15 cellular contexts compared by ENCODE assay signal in genomic region chr4:111398906-111399330, GRCh38.
DNase-seq lines count a peak whose midpoint lies in the region; ATAC-seq, FAIRE-seq and TF ChIP-seq lines count a peak whose summit lies in the region.
"Had no signal": no experiment of that assay in that cellular context is flagged by ENCODE, and none has a peak within 500 bp of the region (broad histone marks: within the 10 kb centered on the region; RNA-seq: fewer than 3 reads in every experiment).

No MANE protein-coding gene starts in this region.

- no peak for FAIRE-seq in GM12891 (lab: Jason Lieb, UNC)
- FAIRE-seq: pancreas had no signal

- no peak overlapping the region for H3K4me3 Mint-ChIP-seq in stimulated activated naive B cell treated with anti-CD40 and anti-IgM and Interleukin-4, amounts not matched to agents 10 μg/mL and 1 μg/mL and 100 μg/mL, for 72 hours
- H3K4me3 Mint-ChIP-seq: activated naive CD8-positive, alpha-beta T cell treated with anti-CD3 and anti-CD28 coated beads for 36 hours; dendritic cell treated with granulocyte-macrophage colony-stimulating factor and Interleukin-4, amounts not matched to agents 40 ng/mL and 50 ng/mL, for 4 days had no signal

- no peak for ATAC-seq in stimulated activated naive B cell treated with anti-CD40 and anti-IgM and Interleukin-4, amounts not matched to agents 10 μg/mL and 1 μg/mL and 100 μg/mL, for 72 hours (replicated peaks)
- ATAC-seq in GM18519 (IDR thresholded peaks at IDR 0.05; ENCODE audit: low FRiP score, unreplicated experiment): no peak

- peak; percentile 63 for DNase-seq in DMS 273 (lab: John Stamatoyannopoulos, UW; ENCODE audit: unreplicated experiment)
- DNase-seq in NCI-H69 (lab: John Stamatoyannopoulos, UW): peak; percentile 73
- peak; percentile 54 for DNase-seq in fibroblast of peridontal ligament (ENCODE audit: extremely low read depth)
- DNase-seq in myocyte (ENCODE audit: low read depth): peak; percentile 48
- no peak for DNase-seq in stimulated activated naive B cell treated with anti-CD40 and anti-IgM and Interleukin-4, amounts not matched to agents 10 μg/mL and 1 μg/mL and 100 μg/mL, for 72 hours
- no peak for DNase-seq in T-helper 1 cell
- no peak for DNase-seq in GM12891 (ENCODE audit: insufficient read length, low spot score)
- DNase-seq: activated naive CD8-positive, alpha-beta T cell treated with anti-CD3 and anti-CD28 coated beads for 36 hours; GDM1; Kasumi-1; pancreas; stimulated activated CD4-positive, alpha-beta T cell treated with anti-CD3 and anti-CD28 coated beads, Interleukin-4, amount 100 ng/mL, for 1 hour; stimulated activated naive CD4-positive, alpha-beta T cell had no signal

- no peaks in the 10 kb centered on the region for H3K4me1 Mint-ChIP-seq in stimulated activated naive B cell treated with anti-CD40 and anti-IgM and Interleukin-4, amounts not matched to agents 10 μg/mL and 1 μg/mL and 100 μg/mL, for 72 hours
- H3K4me1 Mint-ChIP-seq: activated naive CD8-positive, alpha-beta T cell treated with anti-CD3 and anti-CD28 coated beads for 36 hours had no signal

- H3K9me3 Mint-ChIP-seq in stimulated activated naive B cell treated with anti-CD40 and anti-IgM and Interleukin-4, amounts not matched to agents 10 μg/mL and 1 μg/mL and 100 μg/mL, for 72 hours: peaks cover 0 to 1% of the 10 kb centered on the region in 2 donors
- H3K9me3 Mint-ChIP-seq: activated naive CD8-positive, alpha-beta T cell treated with anti-CD3 and anti-CD28 coated beads for 36 hours; dendritic cell treated with granulocyte-macrophage colony-stimulating factor and Interleukin-4, amounts not matched to agents 40 ng/mL and 50 ng/mL, for 4 days had no signal

- H3K36me3 Mint-ChIP-seq in stimulated activated naive B cell treated with anti-CD40 and anti-IgM and Interleukin-4, amounts not matched to agents 10 μg/mL and 1 μg/mL and 100 μg/mL, for 72 hours: no peaks in the 10 kb centered on the region
- H3K36me3 Mint-ChIP-seq: activated naive CD8-positive, alpha-beta T cell treated with anti-CD3 and anti-CD28 coated beads for 36 hours had no signal

- no peaks in the 10 kb centered on the region for H3K27me3 Mint-ChIP-seq in stimulated activated naive B cell treated with anti-CD40 and anti-IgM and Interleukin-4, amounts not matched to agents 10 μg/mL and 1 μg/mL and 100 μg/mL, for 72 hours
- H3K27me3 Mint-ChIP-seq: activated naive CD8-positive, alpha-beta T cell treated with anti-CD3 and anti-CD28 coated beads for 36 hours; dendritic cell treated with granulocyte-macrophage colony-stimulating factor and Interleukin-4, amounts not matched to agents 40 ng/mL and 50 ng/mL, for 4 days had no signal

- TF ChIP-seq POLR2A in GM12891 (IDR thresholded peaks at IDR 0.05; ENCODE audit: low read depth, low read length): no peak

- no peak overlapping the region for H3K27ac Mint-ChIP-seq in stimulated activated naive B cell treated with anti-CD40 and anti-IgM and Interleukin-4, amounts not matched to agents 10 μg/mL and 1 μg/mL and 100 μg/mL, for 72 hours
- H3K27ac Mint-ChIP-seq: activated naive CD8-positive, alpha-beta T cell treated with anti-CD3 and anti-CD28 coated beads for 36 hours; dendritic cell treated with granulocyte-macrophage colony-stimulating factor and Interleukin-4, amounts not matched to agents 40 ng/mL and 50 ng/mL, for 4 days had no signal

TF ChIP-seq in GM12891, 5 proteins besides CTCF, POLR2A, EP300 and RAD21:
- TF ChIP-seq PAX5 (IDR thresholded peaks at IDR 0.05; ENCODE audit: insufficient read depth, low read length, severe bottlenecking) (no peak), SPI1 (IDR thresholded peaks at IDR 0.05; ENCODE audit: low read depth, low read length) (no peak), TAF1 (IDR thresholded peaks at IDR 0.05; ENCODE audit: low read depth, low read length) (no peak), POLR2AphosphoS5 (IDR thresholded peaks at IDR 0.05; ENCODE audit: low read depth, low read length) (no peak), POU2F2 (IDR thresholded peaks at IDR 0.05; ENCODE audit: low read depth, low read length) (no peak)
TF ChIP-seq in GM12891: peak in this region for 0.

Comparison
In these comparisons a context has a peak if more than half of its experiments do, and no peak if none do; other contexts are left out.
1. DNase-seq: peak in DMS 273 (single experiment), NCI-H69 (single experiment), fibroblast of peridontal ligament (single experiment) and myocyte (single experiment); none in stimulated activated naive B cell treated with anti-CD40 and anti-IgM and Interleukin-4, amounts not matched to agents 10 μg/mL and 1 μg/mL and 100 μg/mL, for 72 hours (single experiment), T-helper 1 cell (0 of 5) and GM12891 (single experiment).